ENCODE assay signal across 29 cellular contexts in the genomic region with DNA sequence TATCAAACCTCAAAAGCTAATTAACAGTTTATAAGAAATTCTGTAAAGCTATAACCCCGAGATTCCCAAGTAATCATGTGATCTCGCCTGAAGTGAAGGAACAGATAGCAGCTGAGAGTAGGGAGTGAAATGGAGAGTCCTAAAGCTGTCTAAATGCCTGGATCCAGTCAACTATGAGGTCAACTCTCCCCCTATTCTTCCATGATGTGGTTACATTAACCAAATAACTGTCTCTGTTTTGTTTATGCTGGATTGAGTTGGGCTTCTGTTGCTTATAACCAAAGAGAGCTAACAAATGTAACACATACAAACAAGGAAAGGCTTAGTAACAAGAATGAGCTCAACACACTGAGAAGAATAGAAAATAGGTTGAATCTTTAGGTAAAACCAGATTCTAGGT.
"Had no signal": no experiment of that assay in that cellular context is flagged by ENCODE, and none has a peak within 500 bp of the region (broad histone marks: within the 10 kb centered on the region; RNA-seq: fewer than 3 reads in every experiment).

No MANE protein-coding gene starts in this region.

- H3K4me1 Mint-ChIP-seq: activated B cell treated with CpG ODN at 0.5 μM for 24 hours; activated T-helper 17 cell treated with anti-CD3 and anti-CD28 coated beads, Interleukin-2, amount 50 U/mL, for 72 hours; T-cell had no signal

- DNase-seq: activated B cell treated with CpG ODN at 0.5 μM for 24 hours; activated CD4-positive, alpha-beta T cell treated with anti-CD3 and anti-CD28 coated beads for 48 hours; activated CD4-positive, alpha-beta T cell treated with anti-CD3 and anti-CD28 coated beads, Interleukin-2, amount 50 U/mL, for 1 hour; activated CD4-positive, alpha-beta T cell treated with anti-CD3 and anti-CD28 coated beads, Interleukin-2, amount 50 U/mL, for 48 hours; activated CD8-positive, alpha-beta memory T cell treated with anti-CD3 and anti-CD28 coated beads for 24 hours; activated CD8-positive, alpha-beta T cell treated with anti-CD3 and anti-CD28 coated beads for 36 hours; activated effector memory CD4-positive, alpha-beta T cell treated with Interleukin-2 at 50 U/mL for 16 hours; activated gamma-delta T cell treated with Interleukin-2 at 50 U/mL for 16 hours; activated naive CD4-positive, alpha-beta T cell treated with anti-CD3 and anti-CD28 coated beads, Interleukin-2, amount 50 U/mL, for 16 hours; activated naive CD4-positive, alpha-beta T cell treated with Interleukin-2 at 50 U/mL for 16 hours; activated T-cell treated with anti-CD3 and anti-CD28 coated beads, Interleukin-2, amount 50 U/mL, for 4 hours; amniotic stem cell; anterior cingulate cortex; body of pancreas; cortex of kidney; effector CD8-positive, alpha-beta T cell; esophagus squamous epithelium; foreskin keratinocyte; gastrocnemius medialis; glutamatergic neuron; heart left ventricle; T-cell; T1000; WERI-Rb-1 had no signal

- H3K9me3 Mint-ChIP-seq: activated T-helper 17 cell treated with anti-CD3 and anti-CD28 coated beads, Interleukin-2, amount 50 U/mL, for 72 hours; T-cell; T-helper 1 cell treated with Interleukin-12 subunit alpha and Interleukin-12 subunit beta and Interleukin-4 antibody, amounts not matched to agents 30 μg/mL and 1 μg/mL, for 36 hours; T-helper 2 cell treated with Interferon-gamma antibody and Interleukin-4, amounts not matched to agents 5 μg/mL and 100 μg/mL, for 36 hours had no signal

- ATAC-seq: activated CD4-positive, CD25-positive, alpha-beta regulatory T cell treated with anti-CD3 and anti-CD28 coated beads, Interleukin-2, amount 50 U/mL, for 24 hours; activated CD8-positive, alpha-beta T cell treated with anti-CD3 and anti-CD28 coated beads for 36 hours; activated T-cell treated with anti-CD3 and anti-CD28 coated beads, Interleukin-2, amount 50 U/mL, for 4 hours; activated T-helper 17 cell treated with anti-CD3 and anti-CD28 coated beads, Interleukin-2, amount 50 U/mL, for 72 hours; body of pancreas; foreskin keratinocyte; gastrocnemius medialis; heart left ventricle; T-cell had no signal

- H3K27me3 Mint-ChIP-seq: activated B cell treated with CpG ODN at 0.5 μM for 24 hours; activated CD8-positive, alpha-beta T cell treated with anti-CD3 and anti-CD28 coated beads for 36 hours; activated naive CD8-positive, alpha-beta T cell; activated T-helper 17 cell treated with anti-CD3 and anti-CD28 coated beads, Interleukin-2, amount 50 U/mL, for 72 hours; T-cell had no signal

- H3K4me3 Mint-ChIP-seq: activated B cell treated with CpG ODN at 0.5 μM for 24 hours; activated CD8-positive, alpha-beta T cell treated with anti-CD3 and anti-CD28 coated beads for 36 hours; activated naive CD8-positive, alpha-beta T cell; activated T-cell treated with anti-CD3 and anti-CD28 coated beads, Interleukin-2, amount 50 U/mL, for 4 hours; activated T-helper 17 cell treated with anti-CD3 and anti-CD28 coated beads, Interleukin-2, amount 50 U/mL, for 72 hours; T-cell; T-helper 1 cell treated with Interleukin-12 subunit alpha and Interleukin-12 subunit beta and Interleukin-4 antibody, amounts not matched to agents 30 μg/mL and 1 μg/mL, for 36 hours; T-helper 2 cell treated with Interferon-gamma antibody and Interleukin-4, amounts not matched to agents 5 μg/mL and 100 μg/mL, for 36 hours had no signal

- H3K4me3 ChIP-seq: body of pancreas, esophagus squamous epithelium, gastrocnemius medialis, heart left ventricle had no signal

- H3K27ac Mint-ChIP-seq: activated B cell treated with CpG ODN at 0.5 μM for 24 hours; activated CD8-positive, alpha-beta T cell treated with anti-CD3 and anti-CD28 coated beads for 36 hours; activated naive CD8-positive, alpha-beta T cell; activated T-helper 17 cell treated with anti-CD3 and anti-CD28 coated beads, Interleukin-2, amount 50 U/mL, for 72 hours; T-cell; T-helper 1 cell treated with Interleukin-12 subunit alpha and Interleukin-12 subunit beta and Interleukin-4 antibody, amounts not matched to agents 30 μg/mL and 1 μg/mL, for 36 hours; T-helper 2 cell treated with Interferon-gamma antibody and Interleukin-4, amounts not matched to agents 5 μg/mL and 100 μg/mL, for 36 hours had no signal
